Comparison of ENCODE assay signal across 25 cellular contexts in genomic region chr18:68928762-68929675, GRCh38.
DNase-seq lines count a peak whose midpoint lies in the region; ATAC-seq and TF ChIP-seq lines count a peak whose summit lies in the region.
"Had no signal": no experiment of that assay in that cellular context is flagged by ENCODE, and none has a peak within 500 bp of the region (broad histone marks: within the 10 kb centered on the region; RNA-seq: fewer than 3 reads in every experiment).

No MANE protein-coding gene starts in this region.

- H3K36me3 ChIP-seq in HUES6 (ENCODE audit: control insufficient read depth, insufficient read depth, low read length) (no peaks in the 10 kb centered on the region), endodermal cell (ENCODE audit: control insufficient read depth, insufficient read depth, low read length) (no peaks in the 10 kb centered on the region)

- peaks cover 3% of the 10 kb centered on the region for H3K36me3 Mint-ChIP-seq in endodermal cell (ENCODE audit: low read depth)
- no peaks in the 10 kb centered on the region for H3K36me3 Mint-ChIP-seq in nephron (ENCODE audit: low read depth)
- no peaks in the 10 kb centered on the region for H3K36me3 Mint-ChIP-seq in osteocyte (ENCODE audit: unreplicated experiment)
- H3K36me3 Mint-ChIP-seq: CD4-positive, alpha-beta memory T cell had no signal

- DNase-seq in endodermal cell (peak; percentile 54), H4 (ENCODE audit: low spot score) (no peak), osteocyte (ENCODE audit: extremely low spot score, unreplicated experiment) (no peak), COLO829 (ENCODE audit: low spot score) (no peak)
- DNase-seq: C1 segment of cervical spinal cord; Caco-2; CD4-positive, alpha-beta memory T cell; GDM1; GM23248; KBM-7; MV-4-11; NCI-H1105; NCI-H1436 treated with DMSO at 0.1 percent for 48 hours; NCI-H1930; NCI-H2107; NCI-H446 treated with DMSO at 0.1 percent for 48 hours; NCI-H526; SHP77 had no signal

- H3K4me1 ChIP-seq in HUES6 (ENCODE audit: control insufficient read depth, insufficient read depth, low read length) (peaks cover 20% of the 10 kb centered on the region), endodermal cell (ENCODE audit: control insufficient read depth, insufficient read depth, low read length) (no peaks in the 10 kb centered on the region)
- H3K4me1 ChIP-seq: Caco-2 had no signal

- peak overlapping the region; percentile 52; the same call in 1 of the 2 replicates for H3K27ac ChIP-seq in HUES6 (ENCODE audit: low read depth, low read length)
- peak overlapping the region; percentile 14 for H3K27ac ChIP-seq in endodermal cell (ENCODE audit: low read depth, low read length)
- H3K27ac ChIP-seq: GM23248, RWPE1 had no signal

- no peak overlapping the region for H3K9ac ChIP-seq in HUES6 (ENCODE audit: low read length)
- no peak overlapping the region for H3K9ac ChIP-seq in endodermal cell (ENCODE audit: extremely low read depth, low read length, poor library complexity, severe bottlenecking)
- H3K9ac ChIP-seq: GM23248 had no signal

- H3K9me3 ChIP-seq in HUES6 (ENCODE audit: control insufficient read depth, insufficient read depth, low read depth, low read length) = no peaks in the 10 kb centered on the region
- no peaks in the 10 kb centered on the region for H3K9me3 ChIP-seq in endodermal cell (ENCODE audit: control insufficient read depth, low read length)
- H3K9me3 ChIP-seq: Caco-2 had no signal

- no peak overlapping the region for H3K4me3 Mint-ChIP-seq in endodermal cell
- H3K4me3 Mint-ChIP-seq in nephron = no peak overlapping the region
- no peak overlapping the region for H3K4me3 Mint-ChIP-seq in osteocyte (ENCODE audit: unreplicated experiment)
- H3K4me3 Mint-ChIP-seq: CD4-positive, alpha-beta memory T cell had no signal

- WGBS in endodermal cell (ENCODE audit: insufficient coverage in 1 of 2, insufficient read length in 1 of 2), 2 experiments = 17 to 54% methylated on average over 1 to 6 of the region's 6 CpGs

- no peak for TF ChIP-seq CTCF in endodermal cell (conservative IDR thresholded peaks at IDR 0.05)
- TF ChIP-seq CTCF in nephron (IDR thresholded peaks at IDR 0.05; ENCODE audit: unreplicated experiment in 3 of 3) = no peak
- no peak for TF ChIP-seq CTCF in osteocyte (IDR thresholded peaks at IDR 0.05)

- H3K27ac Mint-ChIP-seq in endodermal cell = no peak overlapping the region
- H3K27ac Mint-ChIP-seq in nephron = peak overlapping the region; percentile 9 to 57 (median 51)
- no peak overlapping the region for H3K27ac Mint-ChIP-seq in osteocyte (ENCODE audit: unreplicated experiment)
- H3K27ac Mint-ChIP-seq: CD4-positive, alpha-beta memory T cell had no signal

- ATAC-seq in HG03095 (IDR thresholded peaks at IDR 0.05; ENCODE audit: unreplicated experiment) = no peak
- ATAC-seq: GM12878, HCT116, Panc1 had no signal

- H3K27me3 Mint-ChIP-seq in endodermal cell (ENCODE audit: insufficient read depth) (no peaks in the 10 kb centered on the region), nephron (ENCODE audit: low read depth) (peaks cover 4% of the 10 kb centered on the region), osteocyte (ENCODE audit: unreplicated experiment) (peaks cover 16% of the 10 kb centered on the region)
- H3K27me3 Mint-ChIP-seq: CD4-positive, alpha-beta memory T cell had no signal

- H3K4me1 Mint-ChIP-seq in endodermal cell (peaks cover 22% of the 10 kb centered on the region), nephron (no peaks in the 10 kb centered on the region), osteocyte (ENCODE audit: unreplicated experiment) (no peaks in the 10 kb centered on the region)
- H3K4me1 Mint-ChIP-seq: CD4-positive, alpha-beta memory T cell had no signal

- H3K27me3 ChIP-seq in HUES6 (ENCODE audit: control insufficient read depth, insufficient read depth, low read length) (no peaks in the 10 kb centered on the region), endodermal cell (ENCODE audit: control insufficient read depth, insufficient read depth, low read length, poor library complexity, severe bottlenecking) (no peaks in the 10 kb centered on the region)

- H3K4me3 ChIP-seq in HUES6 (ENCODE audit: low read depth, low read length) (no peak overlapping the region), endodermal cell (ENCODE audit: low read length) (no peak overlapping the region)
- H3K4me3 ChIP-seq: GM12878, GM23248 had no signal

- no peaks in the 10 kb centered on the region for H3K9me3 Mint-ChIP-seq in endodermal cell
- no peaks in the 10 kb centered on the region for H3K9me3 Mint-ChIP-seq in nephron
- no peaks in the 10 kb centered on the region for H3K9me3 Mint-ChIP-seq in osteocyte (ENCODE audit: unreplicated experiment)

Comparison
In these comparisons a context has a peak if more than half of its experiments do, and no peak if none do; other contexts are left out.
1. H3K27ac Mint-ChIP-seq: peak in nephron (3 of 3); none in endodermal cell (single experiment) and osteocyte (single experiment).